8 cellular contexts compared by ENCODE assay signal in the genomic region with DNA sequence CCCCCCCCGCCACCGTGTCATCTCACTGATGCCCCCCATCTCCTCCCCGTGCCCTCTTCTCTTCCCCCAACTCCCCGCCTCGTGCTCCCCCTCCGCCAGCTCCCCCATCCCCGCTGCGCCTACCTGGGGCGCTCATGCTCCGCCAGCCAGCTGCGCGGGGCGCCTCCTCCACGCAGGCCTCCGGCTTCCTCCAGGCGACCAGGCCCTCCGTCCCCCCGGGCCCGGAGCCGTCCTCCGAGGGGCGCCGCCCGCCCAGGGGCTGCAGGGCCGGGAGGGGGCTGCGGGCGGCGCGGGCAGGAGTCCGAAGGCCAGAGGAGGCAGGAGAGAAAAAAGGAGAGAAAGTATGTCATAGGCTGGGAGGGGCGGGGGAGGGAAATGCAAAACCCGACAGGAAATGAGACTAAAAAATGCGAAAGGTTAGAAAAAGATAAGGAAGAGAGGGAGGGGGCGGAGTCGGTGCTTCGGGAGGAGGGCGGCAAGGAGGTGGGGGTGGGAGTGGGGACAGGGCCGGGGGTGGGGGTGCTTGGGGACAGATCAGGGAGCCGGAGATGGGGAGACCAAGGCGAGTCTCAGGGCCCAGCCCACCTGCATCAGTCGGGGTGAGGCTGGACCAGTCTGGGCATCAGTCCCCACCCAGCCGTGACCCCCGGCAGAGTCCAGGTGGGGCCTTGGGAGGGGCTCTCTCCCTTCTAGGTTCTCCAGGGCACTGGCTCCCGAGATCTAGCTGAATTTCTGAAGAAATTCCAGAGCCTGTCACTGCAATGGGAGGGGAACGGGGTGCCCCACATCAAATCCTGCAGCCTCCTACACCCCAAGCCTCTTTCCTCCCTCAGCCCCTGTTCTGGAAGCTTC. TPM values are rescaled to one million over a fixed set of nuclear protein-coding genes. Genes with fewer than 3 reads are reported as not detected.
DNase-seq lines count a peak whose midpoint lies in the region; ATAC-seq and TF ChIP-seq lines count a peak whose summit lies in the region.

A gene (minus strand): TSS at position 324 of the 852 bp plus-strand sequence. CDS start 85,361 bp downstream, outside the sequence.

- ATAC-seq in HG02938 (IDR thresholded peaks at IDR 0.05; ENCODE audit: unreplicated experiment): peak; percentile 30
- peak; percentile 43 for ATAC-seq in activated CD4-positive, alpha-beta T cell treated with anti-CD3 and anti-CD28 coated beads for 36 hours

- H3K36me3 Mint-ChIP-seq in CD8-positive, alpha-beta memory T cell: peaks cover 4 to 23% (median 11%) of the 10 kb centered on the region in 3 donors
- peaks cover 30% of the 10 kb centered on the region for H3K36me3 Mint-ChIP-seq in activated CD4-positive, alpha-beta T cell treated with anti-CD3 and anti-CD28 coated beads for 36 hours (ENCODE audit: low read depth)
- H3K36me3 Mint-ChIP-seq in glutamatergic neuron (ENCODE audit: unreplicated experiment): peaks cover 7% of the 10 kb centered on the region

- H3K27ac ChIP-seq in CD8-positive, alpha-beta memory T cell (ENCODE audit: low read depth, low read length): peak within 1 kb of the TSS; percentile 76

- peaks cover 45% of the 10 kb centered on the region for H3K4me1 ChIP-seq in CD8-positive, alpha-beta memory T cell (ENCODE audit: insufficient read depth, low read length)

- intact Hi-C loops in activated CD4-positive, alpha-beta T cell treated with anti-CD3 and anti-CD28 coated beads for 36 hours (cut with DNase I, micrococcal nuclease): loop anchor here (1.0 to 10.0 kb wide), 11 partner anchors 15 to 181 kb away; no protein-coding TSS in a partner anchor

- peaks cover 0 to 2% (median 0%) of the 10 kb centered on the region in 5 donors for H3K9me3 Mint-ChIP-seq in CD8-positive, alpha-beta memory T cell
- no peaks in the 10 kb centered on the region for H3K9me3 Mint-ChIP-seq in activated CD4-positive, alpha-beta T cell treated with anti-CD3 and anti-CD28 coated beads for 36 hours (ENCODE audit: low read depth)
- H3K9me3 Mint-ChIP-seq in glutamatergic neuron (ENCODE audit: unreplicated experiment): peaks cover 10% of the 10 kb centered on the region

- TF ChIP-seq CTCF in epithelial cell of proximal tubule (conservative IDR thresholded peaks at IDR 0.05; ENCODE audit: low read depth, low read length) (no peak), glutamatergic neuron (IDR thresholded peaks at IDR 0.05; ENCODE audit: partially characterized antibody, unreplicated experiment) (no peak)

- no peaks in the 10 kb centered on the region for H3K36me3 ChIP-seq in CD8-positive, alpha-beta memory T cell (ENCODE audit: insufficient read depth, low read length)

- peak within 1 kb of the TSS; percentile 69 to 98 (median 96) for H3K27ac Mint-ChIP-seq in CD8-positive, alpha-beta memory T cell
- peak within 1 kb of the TSS; percentile 97 for H3K27ac Mint-ChIP-seq in activated CD4-positive, alpha-beta T cell treated with anti-CD3 and anti-CD28 coated beads for 36 hours
- H3K27ac Mint-ChIP-seq in glutamatergic neuron (ENCODE audit: unreplicated experiment): no peak within 1 kb of the TSS

- DNase-seq in CD8-positive, alpha-beta memory T cell: peak; percentile 52 to 74 (median 59)
- DNase-seq in activated CD4-positive, alpha-beta T cell treated with anti-CD3 and anti-CD28 coated beads for 36 hours: peak; percentile 72
- DNase-seq in epithelial cell of proximal tubule (ENCODE audit: low read depth): no peak
- DNase-seq in stimulated activated CD4-positive, alpha-beta T cell treated with anti-CD3 and anti-CD28 coated beads, Interleukin-2, amount 100 ng/mL, for 4 hours (ENCODE audit: low read depth): peak; percentile 52
- no peak for DNase-seq in glutamatergic neuron
- DNase-seq in T1000 (lab: John Stamatoyannopoulos, UW): no peak
- no peak for DNase-seq in KG1 (lab: John Stamatoyannopoulos, UW)

- CTCF ChIA-PET in CD8-positive, alpha-beta memory T cell (lab: Charles Lee): interaction anchor here (1.1 to 3.1 kb wide), 4 partner anchors 11 to 111 kb away, joined by 3 to 13 read pairs (median 3); no protein-coding TSS in a partner anchor
- CTCF ChIA-PET in activated CD4-positive, alpha-beta T cell treated with anti-CD3 and anti-CD28 coated beads for 36 hours (lab: Charles Lee): interaction anchor here (0.6 to 1.2 kb wide), 2 partner anchors 21 to 48 kb away, joined by 3 to 4 read pairs; no protein-coding TSS in a partner anchor

- H3K4me3 Mint-ChIP-seq in CD8-positive, alpha-beta memory T cell: peak within 1 kb of the TSS; percentile 93 to 99 (median 96)
- H3K4me3 Mint-ChIP-seq in activated CD4-positive, alpha-beta T cell treated with anti-CD3 and anti-CD28 coated beads for 36 hours: peak within 1 kb of the TSS; percentile 97
- H3K4me3 Mint-ChIP-seq in glutamatergic neuron (ENCODE audit: unreplicated experiment): no peak within 1 kb of the TSS

- POLR2A ChIA-PET in CD8-positive, alpha-beta memory T cell (lab: Charles Lee): interaction anchor here (0.5 to 2.3 kb wide), 4 partner anchors 19 to 182 kb away, joined by 3 to 10 read pairs (median 4); no protein-coding TSS in a partner anchor
- POLR2A ChIA-PET in activated CD4-positive, alpha-beta T cell treated with anti-CD3 and anti-CD28 coated beads for 36 hours (lab: Charles Lee): interaction anchor here (1.2 kb wide), 1 partner anchor 75 kb away, joined by 3 read pairs; no protein-coding TSS in a partner anchor

- no peaks in the 10 kb centered on the region for H3K9me3 ChIP-seq in CD8-positive, alpha-beta memory T cell (ENCODE audit: low read length)

- H3K4me3 ChIP-seq in CD8-positive, alpha-beta memory T cell (ENCODE audit: low read length): peak within 1 kb of the TSS; percentile 82
- peak within 1 kb of the TSS; percentile 60 for H3K4me3 ChIP-seq in epithelial cell of proximal tubule (ENCODE audit: low read depth, low read length)

- H3K4me1 Mint-ChIP-seq in CD8-positive, alpha-beta memory T cell: peaks cover 38 to 55% (median 46%) of the 10 kb centered on the region in 3 donors
- H3K4me1 Mint-ChIP-seq in activated CD4-positive, alpha-beta T cell treated with anti-CD3 and anti-CD28 coated beads for 36 hours: peaks cover 47% of the 10 kb centered on the region
- H3K4me1 Mint-ChIP-seq in glutamatergic neuron (ENCODE audit: low read depth, unreplicated experiment): no peaks in the 10 kb centered on the region

- peaks cover 0 to 3% of the 10 kb centered on the region in 2 donors for H3K27me3 Mint-ChIP-seq in CD8-positive, alpha-beta memory T cell
- H3K27me3 Mint-ChIP-seq in activated CD4-positive, alpha-beta T cell treated with anti-CD3 and anti-CD28 coated beads for 36 hours: no peaks in the 10 kb centered on the region
- H3K27me3 Mint-ChIP-seq in glutamatergic neuron (ENCODE audit: unreplicated experiment): peaks cover 12% of the 10 kb centered on the region

- H3K27me3 ChIP-seq in CD8-positive, alpha-beta memory T cell (ENCODE audit: insufficient read depth, low read length, poor library complexity, severe bottlenecking): no peaks in the 10 kb centered on the region

RNA-seq across cellular contexts. Expression of the gene that starts here (rescaled TPM):
- total RNA-seq in CD8-positive, alpha-beta memory T cell: 10 to 100 TPM; 68.4 to 72.1 TPM
- polyA plus RNA-seq in CD8-positive, alpha-beta memory T cell: 40.9 TPM
- 100 to 1,000 TPM; 108 to 118 TPM for total RNA-seq in activated CD4-positive, alpha-beta T cell treated with anti-CD3 and anti-CD28 coated beads for 36 hours
- total RNA-seq in epithelial cell of proximal tubule (18.7 and 22.9 TPM in 2 replicates), glutamatergic neuron (ENCODE audit: unreplicated experiment) (1.4 TPM)

Comparison
In these comparisons a context has a peak if more than half of its experiments do, and no peak if none do; other contexts are left out.
1. DNase-seq: peak in CD8-positive, alpha-beta memory T cell (5 of 5), activated CD4-positive, alpha-beta T cell treated with anti-CD3 and anti-CD28 coated beads for 36 hours (single experiment) and stimulated activated CD4-positive, alpha-beta T cell treated with anti-CD3 and anti-CD28 coated beads, Interleukin-2, amount 100 ng/mL, for 4 hours (single experiment); none in epithelial cell of proximal tubule (single experiment), glutamatergic neuron (single experiment), T1000 (single experiment) and KG1 (single experiment).